21 cellular contexts compared by ENCODE assay signal in the genomic region with DNA sequence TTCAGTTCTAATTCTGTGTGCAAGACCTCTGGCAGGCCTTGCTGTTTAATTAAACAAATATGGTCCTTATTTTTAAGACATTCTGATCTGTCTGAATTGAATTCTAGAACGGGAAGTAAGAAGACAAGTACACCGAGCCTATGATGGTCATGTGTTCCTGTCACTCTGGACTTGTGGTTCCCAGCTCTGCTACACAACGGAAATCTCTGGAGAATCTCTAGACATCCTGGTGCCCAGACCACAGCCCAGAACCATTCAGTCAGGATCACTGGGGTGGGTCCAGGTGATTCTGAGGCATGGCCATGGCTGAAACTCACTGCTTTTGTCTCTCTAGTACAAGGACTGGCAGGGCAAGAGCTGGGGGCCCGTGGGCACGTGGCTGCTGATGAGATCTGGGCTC. TPM values are rescaled to one million over a fixed set of nuclear protein-coding genes. Genes with fewer than 3 reads are reported as not detected.
"Had no signal": no experiment of that assay in that cellular context is flagged by ENCODE, and none has a peak within 500 bp of the region (broad histone marks: within the 10 kb centered on the region; RNA-seq: fewer than 3 reads in every experiment).

No MANE protein-coding gene starts in this region.

- H3K4me3 Mint-ChIP-seq: activated CD8-positive, alpha-beta memory T cell treated with anti-CD3 and anti-CD28 coated beads, Interleukin-2, amount 10 ng/mL, durations not matched to agents 7 days and 5 days; activated naive CD8-positive, alpha-beta T cell; activated T-cell treated with anti-CD3 and anti-CD28 coated beads, Interleukin-2, amount 50 U/mL, for 4 hours; brain; central memory CD8-positive, alpha-beta T cell; effector memory CD8-positive, alpha-beta T cell; stimulated activated memory B cell treated with anti-CD40 and anti-IgM and Interleukin-4, amounts not matched to agents 10 μg/mL and 1 μg/mL and 100 μg/mL, for 72 hours had no signal

- H3K9me3 Mint-ChIP-seq: activated T-cell treated with anti-CD3 and anti-CD28 coated beads, Interleukin-2, amount 50 U/mL, for 4 hours; brain; central memory CD8-positive, alpha-beta T cell; effector memory CD8-positive, alpha-beta T cell; stimulated activated memory B cell treated with anti-CD40 and anti-IgM and Interleukin-4, amounts not matched to agents 10 μg/mL and 1 μg/mL and 100 μg/mL, for 72 hours had no signal

- H3K27ac Mint-ChIP-seq: activated CD8-positive, alpha-beta memory T cell treated with anti-CD3 and anti-CD28 coated beads, Interleukin-2, amount 10 ng/mL, durations not matched to agents 7 days and 5 days; activated naive CD8-positive, alpha-beta T cell; effector memory CD8-positive, alpha-beta T cell; stimulated activated memory B cell treated with anti-CD40 and anti-IgM and Interleukin-4, amounts not matched to agents 10 μg/mL and 1 μg/mL and 100 μg/mL, for 72 hours had no signal

- H3K36me3 Mint-ChIP-seq: activated CD8-positive, alpha-beta memory T cell treated with anti-CD3 and anti-CD28 coated beads, Interleukin-2, amount 10 ng/mL, durations not matched to agents 7 days and 5 days; activated naive CD8-positive, alpha-beta T cell; brain; stimulated activated memory B cell treated with anti-CD40 and anti-IgM and Interleukin-4, amounts not matched to agents 10 μg/mL and 1 μg/mL and 100 μg/mL, for 72 hours had no signal

- ATAC-seq: activated CD4-positive, CD25-positive, alpha-beta regulatory T cell treated with anti-CD3 and anti-CD28 coated beads, Interleukin-2, amount 50 U/mL, for 24 hours; activated CD8-positive, alpha-beta memory T cell treated with anti-CD3 and anti-CD28 coated beads, Interleukin-2, amount 10 ng/mL, durations not matched to agents 7 days and 5 days; activated T-cell treated with anti-CD3 and anti-CD28 coated beads, Interleukin-2, amount 50 U/mL, for 4 hours; effector memory CD8-positive, alpha-beta T cell; psoas muscle; right lobe of liver; stimulated activated memory B cell treated with anti-CD40 and anti-IgM and Interleukin-4, amounts not matched to agents 10 μg/mL and 1 μg/mL and 100 μg/mL, for 72 hours had no signal

- DNase-seq: activated CD4-positive, alpha-beta T cell treated with anti-CD3 and anti-CD28 coated beads, Interleukin-2, amount 50 U/mL, for 4 hours; activated CD8-positive, alpha-beta memory T cell treated with anti-CD3 and anti-CD28 coated beads, Interleukin-2, amount 10 ng/mL, durations not matched to agents 7 days and 5 days; activated gamma-delta T cell; activated T-cell treated with anti-CD3 and anti-CD28 coated beads, Interleukin-2, amount 50 U/mL, for 4 hours; effector memory CD8-positive, alpha-beta T cell; kidney glomerular epithelial cell; midbrain; psoas muscle; right lobe of liver; spleen; stimulated activated CD4-positive, alpha-beta T cell treated with anti-CD3 and anti-CD28 coated beads, Interleukin-1b, Interleukin-23, amount 100 ng/mL, for 48 hours; tibial artery had no signal

RNA-seq across cellular contexts. Expression of gene KCNK16, which starts 15.9 kb away (rescaled TPM):
- total RNA-seq: activated CD8-positive, alpha-beta memory T cell treated with anti-CD3 and anti-CD28 coated beads, Interleukin-2, amount 10 ng/mL, durations not matched to agents 7 days and 5 days; activated T-cell treated with anti-CD3 and anti-CD28 coated beads, Interleukin-2, amount 50 U/mL, for 4 hours; epithelial cell of proximal tubule; hepatocyte; liver; psoas muscle; right lobe of liver; spleen; vagina had no signal

RNA-seq across cellular contexts. Expression of gene KCNK17, which starts 24.2 kb away (rescaled TPM):
- total RNA-seq: activated CD8-positive, alpha-beta memory T cell treated with anti-CD3 and anti-CD28 coated beads, Interleukin-2, amount 10 ng/mL, durations not matched to agents 7 days and 5 days; activated T-cell treated with anti-CD3 and anti-CD28 coated beads, Interleukin-2, amount 50 U/mL, for 4 hours; epithelial cell of proximal tubule; hepatocyte; psoas muscle; vagina had no signal
